17 cellular contexts compared by ENCODE assay signal in the genomic region with DNA sequence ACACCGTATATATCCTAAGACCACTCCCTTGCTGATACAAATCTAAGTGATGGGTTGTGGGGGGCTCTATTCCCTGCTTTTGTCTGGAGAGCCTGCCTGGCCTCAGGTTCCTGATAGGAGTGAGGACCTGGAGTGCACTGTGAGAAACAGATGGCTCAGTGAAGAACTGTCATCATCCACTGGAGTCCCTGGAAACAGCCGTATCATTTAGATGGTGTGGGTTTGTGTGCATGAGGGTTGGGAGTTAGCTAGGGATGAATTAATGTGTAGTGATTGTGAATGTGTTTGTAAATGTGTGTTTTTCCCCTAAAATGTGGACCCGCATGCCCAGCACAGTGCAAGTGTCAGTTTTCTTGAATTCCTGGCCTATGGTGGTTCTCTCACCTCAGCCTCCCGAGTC.
"Had no signal": no experiment of that assay in that cellular context is flagged by ENCODE, and none has a peak within 500 bp of the region (broad histone marks: within the 10 kb centered on the region; RNA-seq: fewer than 3 reads in every experiment).

No MANE protein-coding gene starts in this region.

- DNase-seq: dermis blood vessel endothelial cell; dorsolateral prefrontal cortex; effector CD4-positive, alpha-beta T cell; effector memory CD4-positive, alpha-beta T cell; foreskin keratinocyte; heart left ventricle; hypothalamus; immature natural killer cell; islet precursor cell; kidney; left cardiac atrium; left lung; left ventricle myocardium superior; lower lobe of right lung; mesenchymal stem cell; midbrain had no signal

- ATAC-seq: foreskin keratinocyte, gastroesophageal sphincter, heart left ventricle, left cardiac atrium, left lung, left ventricle myocardium superior, lower lobe of right lung had no signal
